ENCODE assay signal across 1 cellular context in genomic region chr7:106986450-106986977, GRCh38.
A peak's percentile ranks its signal among the peaks of the same experiment; 100 is the strongest.
TF ChIP-seq lines count a peak whose summit lies in the region.

No MANE protein-coding gene starts in this region.

TF ChIP-seq in K562, 482 proteins besides CTCF, POLR2A, EP300 and RAD21 (continued from another document and continues in another):
- TF ChIP-seq AFF1 (IDR thresholded peaks at IDR 0.05; ENCODE audit: low read depth in 1 of 2, partially characterized antibody in 2 of 2) = peak; percentile 16 to 19
- TF ChIP-seq ZFX (CRISPR knock-in tag; IDR thresholded peaks at IDR 0.05) = peak; percentile 14; the same call in 1 of the 2 replicates
- no peak for TF ChIP-seq PCBP2 (IDR thresholded peaks at IDR 0.05; ENCODE audit: low read depth, low read length, poor library complexity, severe bottlenecking)
- TF ChIP-seq FUS (optimal IDR thresholded peaks at IDR 0.05; ENCODE audit: low read depth, low read length) = no peak
- peak; percentile 90 for TF ChIP-seq DPF2 (IDR thresholded peaks at IDR 0.05)
- TF ChIP-seq ETS1 (conservative IDR thresholded peaks at IDR 0.05; ENCODE audit: control insufficient read depth, low read depth, low read length) = no peak
- no peak for TF ChIP-seq DDX20 (tag; IDR thresholded peaks at IDR 0.05; ENCODE audit: low read depth)
- peak; percentile 72 for TF ChIP-seq ATF4 (CRISPR knock-in tag; IDR thresholded peaks at IDR 0.05)
- TF ChIP-seq ZNF316 (IDR thresholded peaks at IDR 0.05) = no peak
- TF ChIP-seq PTRF (tag; IDR thresholded peaks at IDR 0.05) = no peak
- TF ChIP-seq HDAC2 (IDR thresholded peaks at IDR 0.05) = peak; percentile 90
- TF ChIP-seq ELF4 (CRISPR knock-in tag; IDR thresholded peaks at IDR 0.05) = peak; percentile 86; the same call in 1 of the 2 replicates
- TF ChIP-seq RBM25 (IDR thresholded peaks at IDR 0.05; ENCODE audit: low read depth, low read length, severe bottlenecking) = peak; percentile 31
- no peak for TF ChIP-seq PTBP1 (IDR thresholded peaks at IDR 0.05; ENCODE audit: low read depth, low read length)
- no peak for TF ChIP-seq ZC3H8 (IDR thresholded peaks at IDR 0.05)
- TF ChIP-seq CREM (IDR thresholded peaks at IDR 0.05; ENCODE audit: low read depth) = peak; percentile 48
- 0 out of 2 replicates have a peak, but pooled peaks have one; percentile 24 for TF ChIP-seq HOMEZ (CRISPR knock-in tag; IDR thresholded peaks at IDR 0.05)
- no peak for TF ChIP-seq DLX4 (CRISPR knock-in tag; IDR thresholded peaks at IDR 0.05)
- 0 out of 2 replicates have a peak, but pooled peaks have one; percentile 15 for TF ChIP-seq SUPT5H (IDR thresholded peaks at IDR 0.05)
- TF ChIP-seq VEZF1 (CRISPR knock-in tag; IDR thresholded peaks at IDR 0.05) = no peak; the same call in 1 of the 2 replicates
- TF ChIP-seq PRDM10 (IDR thresholded peaks at IDR 0.05; ENCODE audit: partially characterized antibody) = no peak
- peak; percentile 95 for TF ChIP-seq TCF3 (CRISPR knock-in tag; IDR thresholded peaks at IDR 0.05)
- no peak; the same call in 1 of the 2 replicates for TF ChIP-seq GTF2A2 (tag; IDR thresholded peaks at IDR 0.05)
- peak; percentile 73; the same call in 1 of the 2 replicates for TF ChIP-seq NR1H2 (CRISPR knock-in tag; IDR thresholded peaks at IDR 0.05)
- peak; percentile 65; the same call in 1 of the 2 replicates for TF ChIP-seq ZNF407 (IDR thresholded peaks at IDR 0.05; ENCODE audit: low read depth)
- TF ChIP-seq CBX3 (IDR thresholded peaks at IDR 0.05; ENCODE audit: borderline replicate concordance in 1 of 2, low read length in 2 of 2) = peak in 1 of 2 experiments; percentile 60; a peak in 1 of 3 replicates
- peak; percentile 56; the same call in 1 of the 2 replicates for TF ChIP-seq STAT6 (CRISPR knock-in tag; IDR thresholded peaks at IDR 0.05)
- TF ChIP-seq RBM34 (IDR thresholded peaks at IDR 0.05; ENCODE audit: borderline replicate concordance, insufficient read depth, low read length) = no peak
- peak; percentile 82 to 86 for TF ChIP-seq KDM1A (IDR thresholded peaks at IDR 0.05)
- peak; percentile 76; the same call in 1 of the 2 replicates for TF ChIP-seq LCOR (CRISPR knock-in tag; IDR thresholded peaks at IDR 0.05)
- no peak for TF ChIP-seq ZNF3 (CRISPR knock-in tag; IDR thresholded peaks at IDR 0.05)
